ENCODE assay signal across 1 cellular context in genomic region chr1:201503397-201504176, GRCh38.
TF ChIP-seq lines count a peak whose summit lies in the region.

No MANE protein-coding gene starts in this region.

TF ChIP-seq in liver, 16 proteins besides CTCF, POLR2A, EP300 and RAD21:
- TF ChIP-seq SP1 (IDR thresholded peaks at IDR 0.05) (no peak), GABPA (IDR thresholded peaks at IDR 0.05 in 1 of 2, conservative IDR thresholded peaks at IDR 0.05 in 1 of 2) (no peak), ATF3 (IDR thresholded peaks at IDR 0.05) (no peak), TAF1 (conservative IDR thresholded peaks at IDR 0.05) (no peak), MAX (IDR thresholded peaks at IDR 0.05) (no peak), FOXA1 (IDR thresholded peaks at IDR 0.05) (no peak), FOXA2 (IDR thresholded peaks at IDR 0.05) (no peak), REST (IDR thresholded peaks at IDR 0.05) (no peak), EGR1 (IDR thresholded peaks at IDR 0.05; ENCODE audit: low read depth in 2 of 2) (no peak)
